ENCODE assay signal across 1 cellular context in the genomic region with DNA sequence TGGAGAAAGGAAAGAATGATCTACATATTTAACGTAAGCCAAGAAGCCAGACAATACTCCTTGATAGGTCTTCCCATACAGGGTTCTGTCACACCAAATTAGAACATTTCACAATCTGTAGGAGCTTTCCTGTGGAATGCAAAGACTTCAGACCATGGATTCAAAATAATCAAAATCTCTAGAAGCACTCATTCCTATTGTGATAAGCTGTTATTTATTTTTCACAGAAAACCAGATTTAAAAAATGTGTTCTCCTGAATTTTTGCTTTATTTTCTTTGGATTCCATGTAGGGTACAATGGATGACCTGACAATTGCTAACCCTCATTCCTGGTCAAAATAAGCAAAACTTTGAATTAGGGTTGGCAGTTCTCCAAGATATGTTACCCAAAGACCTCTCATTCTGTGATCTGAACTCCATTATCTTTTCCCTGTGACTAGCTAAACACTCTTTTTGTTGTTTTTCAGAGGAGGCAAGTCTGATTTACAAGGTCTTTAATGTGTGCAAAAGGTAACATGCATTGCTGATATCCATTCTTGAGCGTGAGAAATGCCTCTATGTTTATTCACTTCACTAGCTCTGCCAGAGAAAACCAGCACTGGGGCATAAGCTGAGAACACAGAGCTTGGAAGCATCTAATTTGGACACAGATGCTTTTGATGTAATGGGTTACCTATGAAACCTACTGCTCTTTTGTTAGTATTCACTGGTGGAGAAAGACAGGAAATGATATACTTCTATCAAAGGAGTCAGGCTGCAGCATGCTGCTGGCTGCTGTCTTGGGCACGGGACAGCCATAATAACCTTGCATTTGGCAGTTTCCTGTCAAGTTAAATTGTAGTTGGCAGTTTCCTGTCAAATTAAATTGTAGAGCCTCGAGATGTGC.
TF ChIP-seq lines count a peak whose summit lies in the region.

No MANE protein-coding gene starts in this region.

TF ChIP-seq in A549, 52 proteins besides CTCF, POLR2A, EP300 and RAD21 (continued from another document):
- TF ChIP-seq, protein P1, sequence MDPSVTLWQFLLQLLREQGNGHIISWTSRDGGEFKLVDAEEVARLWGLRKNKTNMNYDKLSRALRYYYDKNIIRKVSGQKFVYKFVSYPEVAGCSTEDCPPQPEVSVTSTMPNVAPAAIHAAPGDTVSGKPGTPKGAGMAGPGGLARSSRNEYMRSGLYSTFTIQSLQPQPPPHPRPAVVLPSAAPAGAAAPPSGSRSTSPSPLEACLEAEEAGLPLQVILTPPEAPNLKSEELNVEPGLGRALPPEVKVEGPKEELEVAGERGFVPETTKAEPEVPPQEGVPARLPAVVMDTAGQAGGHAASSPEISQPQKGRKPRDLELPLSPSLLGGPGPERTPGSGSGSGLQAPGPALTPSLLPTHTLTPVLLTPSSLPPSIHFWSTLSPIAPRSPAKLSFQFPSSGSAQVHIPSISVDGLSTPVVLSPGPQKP (IDR thresholded peaks at IDR 0.05; ENCODE audit: low read depth, low read length) = no peak
- no peak for TF ChIP-seq NPAS2 (CRISPR knock-in tag; IDR thresholded peaks at IDR 0.05; ENCODE audit: borderline replicate concordance)
- TF ChIP-seq BCL3 (IDR thresholded peaks at IDR 0.05) = no peak
- TF ChIP-seq FOXS1 (CRISPR knock-in tag; IDR thresholded peaks at IDR 0.05) = no peak
- no peak for TF ChIP-seq POLR2AphosphoS2 (conservative IDR thresholded peaks at IDR 0.05; ENCODE audit: low read length)
- no peak for TF ChIP-seq KDM1A (IDR thresholded peaks at IDR 0.05; ENCODE audit: low read depth)
- TF ChIP-seq RCOR1 (IDR thresholded peaks at IDR 0.05; ENCODE audit: low read depth, low read length) = no peak
